1 cellular context compared by ENCODE assay signal in the genomic region with DNA sequence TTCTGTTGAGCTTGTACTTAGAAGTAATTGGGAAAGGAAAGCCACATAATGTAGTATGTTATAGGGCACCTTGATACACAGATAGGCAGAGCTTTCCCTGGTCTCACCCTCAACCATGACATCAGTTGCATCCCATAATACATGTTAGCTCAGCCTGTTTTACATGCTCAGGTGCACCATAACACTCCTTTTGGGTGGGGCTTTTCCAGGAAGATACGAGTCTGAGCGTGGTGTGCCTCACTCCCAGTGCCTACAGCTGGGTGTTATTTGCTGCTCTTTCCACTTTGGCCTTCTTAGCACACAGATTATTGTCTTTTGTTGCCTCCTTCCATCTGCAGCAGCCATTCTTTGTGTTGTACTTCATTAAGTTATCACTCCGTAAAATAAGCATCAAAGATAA.
TF ChIP-seq lines count a peak whose summit lies in the region.

No MANE protein-coding gene starts in this region.

TF ChIP-seq in HEK293T, 16 proteins besides CTCF, POLR2A, EP300 and RAD21 (continued from another document):
- TF ChIP-seq PKNOX1 (IDR thresholded peaks at IDR 0.05), result no peak
- no peak for TF ChIP-seq SUZ12 (IDR thresholded peaks at IDR 0.05)
- TF ChIP-seq LEF1 (IDR thresholded peaks at IDR 0.05; ENCODE audit: borderline replicate concordance), result no peak
- TF ChIP-seq SP1 (IDR thresholded peaks at IDR 0.05), result no peak
